In the genomic region with DNA sequence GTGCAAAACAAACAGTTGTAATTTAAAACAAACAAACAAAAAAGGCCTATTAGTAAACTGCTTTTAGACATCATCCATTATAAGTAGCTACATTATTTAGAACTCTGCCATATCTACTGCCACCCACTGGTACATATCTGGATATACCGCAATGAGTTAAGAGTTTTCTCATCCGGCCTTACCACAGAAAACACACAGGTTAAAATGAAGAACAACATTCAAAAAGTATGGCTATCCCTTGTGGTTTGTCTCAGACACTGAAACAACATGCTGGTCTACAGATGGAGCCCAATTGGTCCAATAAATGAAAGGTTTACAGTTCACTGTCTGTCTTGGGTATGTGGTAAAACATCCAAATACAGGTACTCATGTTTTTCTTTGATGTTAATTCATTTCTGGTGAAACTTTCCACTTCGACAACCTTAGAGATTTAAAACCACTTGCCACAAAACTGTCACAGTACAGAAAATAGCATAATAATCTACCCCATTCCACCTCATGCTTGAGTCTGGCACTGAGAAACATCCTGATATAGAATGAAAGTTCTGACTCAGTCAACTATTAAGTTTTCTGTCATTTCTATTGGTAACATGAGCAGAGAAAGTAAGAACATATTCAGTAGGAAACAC, we compare ENCODE assay signal across 8 cellular contexts.
A peak's percentile ranks its signal among the peaks of the same experiment; 100 is the strongest.
DNase-seq lines count a peak whose midpoint lies in the region; ATAC-seq, FAIRE-seq and TF ChIP-seq lines count a peak whose summit lies in the region.

No MANE protein-coding gene starts in this region.

- CTCF ChIA-PET in activated CD8-positive, alpha-beta T cell treated with anti-CD3 and anti-CD28 coated beads, Interleukin-2, amount 10 ng/mL, durations not matched to agents 7 days and 5 days (lab: Charles Lee), result interaction anchor here (0.7 to 1.5 kb wide), 4 partner anchors 28 to 589 kb away, joined by 3 to 4 read pairs (median 3); no protein-coding TSS in a partner anchor

- no peak overlapping the region for H3K4me3 Mint-ChIP-seq in activated CD8-positive, alpha-beta T cell treated with anti-CD3 and anti-CD28 coated beads, Interleukin-2, amount 10 ng/mL, durations not matched to agents 7 days and 5 days

- no peak overlapping the region for H3K4me2 ChIP-seq in hepatocyte

- H3K9me3 ChIP-seq in hepatocyte (ENCODE audit: low read depth), result no peaks in the 10 kb centered on the region
- H3K9me3 ChIP-seq in vagina, result no peaks in the 10 kb centered on the region

- no peak for TF ChIP-seq POLR2A in vagina (IDR thresholded peaks at IDR 0.05)

- WGBS in hepatocyte (ENCODE audit: low lambda C conversion rate, missing lambda C conversion rate), result 79% methylated on average over 3 of the region's 3 CpGs

- no peak overlapping the region for H3K4me3 ChIP-seq in hepatocyte
- no peak overlapping the region for H3K4me3 ChIP-seq in vagina

- H3K9me2 ChIP-seq in hepatocyte (replicated peaks; ENCODE audit: insufficient read depth), result no peaks in the 10 kb centered on the region

- H3K27me3 ChIP-seq in hepatocyte, result no peaks in the 10 kb centered on the region
- no peaks in the 10 kb centered on the region for H3K27me3 ChIP-seq in vagina

- H4K20me1 ChIP-seq in hepatocyte (ENCODE audit: insufficient read depth, poor library complexity, severe bottlenecking), result no peaks in the 10 kb centered on the region

- H3K27ac ChIP-seq in hepatocyte (no peak overlapping the region), vagina (no peak overlapping the region)

- H3K4me1 ChIP-seq in hepatocyte (ENCODE audit: insufficient read depth) (peaks cover 18% of the 10 kb centered on the region), vagina (peaks cover 12% of the 10 kb centered on the region)

- intact Hi-C loops in vagina (cut with DNase I), result no loop called here

- peak; percentile 40 for DNase-seq in AG08395 (ENCODE audit: low spot score)
- peak; percentile 53 to 76 for DNase-seq in Kasumi-1 (lab: John Stamatoyannopoulos, UW)
- DNase-seq in activated CD8-positive, alpha-beta T cell treated with anti-CD3 and anti-CD28 coated beads, Interleukin-2, amount 10 ng/mL, durations not matched to agents 7 days and 5 days, result peak; percentile 50
- peak; percentile 28 for DNase-seq in hepatocyte (ENCODE audit: low spot score)
- DNase-seq in vagina (ENCODE audit: extremely low spot score in 2 of 2), result no peak
- DNase-seq in activated effector memory CD4-positive, alpha-beta T cell treated with Interleukin-2 at 50 U/mL for 16 hours, result no peak

- no peaks in the 10 kb centered on the region for H3K79me2 ChIP-seq in hepatocyte

- POLR2A ChIA-PET in activated CD8-positive, alpha-beta T cell treated with anti-CD3 and anti-CD28 coated beads, Interleukin-2, amount 10 ng/mL, durations not matched to agents 7 days and 5 days (lab: Charles Lee), result no interaction called here

- H3K9me3 Mint-ChIP-seq in activated CD8-positive, alpha-beta T cell treated with anti-CD3 and anti-CD28 coated beads, Interleukin-2, amount 10 ng/mL, durations not matched to agents 7 days and 5 days (ENCODE audit: insufficient read depth), result peaks cover 15% of the 10 kb centered on the region

- no peaks in the 10 kb centered on the region for H3K36me3 ChIP-seq in hepatocyte (replicated peaks; ENCODE audit: insufficient read depth, low read depth)
- no peaks in the 10 kb centered on the region for H3K36me3 ChIP-seq in vagina

- peak; percentile 75 for FAIRE-seq in G401.6 (lab: Jason Lieb, UNC)

- H3K4me1 Mint-ChIP-seq in activated CD8-positive, alpha-beta T cell treated with anti-CD3 and anti-CD28 coated beads, Interleukin-2, amount 10 ng/mL, durations not matched to agents 7 days and 5 days (ENCODE audit: low read depth), result peaks cover 19% of the 10 kb centered on the region

- H3K27ac Mint-ChIP-seq in activated CD8-positive, alpha-beta T cell treated with anti-CD3 and anti-CD28 coated beads, Interleukin-2, amount 10 ng/mL, durations not matched to agents 7 days and 5 days, result peak overlapping the region; percentile 40

- H2AFZ ChIP-seq in hepatocyte, result no peak overlapping the region

- H3K36me3 Mint-ChIP-seq in activated CD8-positive, alpha-beta T cell treated with anti-CD3 and anti-CD28 coated beads, Interleukin-2, amount 10 ng/mL, durations not matched to agents 7 days and 5 days (ENCODE audit: low read depth), result peaks cover 4% of the 10 kb centered on the region

- H3K27me3 Mint-ChIP-seq in activated CD8-positive, alpha-beta T cell treated with anti-CD3 and anti-CD28 coated beads, Interleukin-2, amount 10 ng/mL, durations not matched to agents 7 days and 5 days (ENCODE audit: low read depth), result peaks cover 2% of the 10 kb centered on the region

- TF ChIP-seq CTCF in hepatocyte (IDR thresholded peaks at IDR 0.05; ENCODE audit: poor library complexity) (peak; percentile 60), vagina (IDR thresholded peaks at IDR 0.05) (peak in 2 of 3 experiments; percentile 23 to 47)

- peak; percentile 91 for ATAC-seq in GM21786 (IDR thresholded peaks at IDR 0.05; ENCODE audit: unreplicated experiment)
- ATAC-seq in activated CD8-positive, alpha-beta T cell treated with anti-CD3 and anti-CD28 coated beads, Interleukin-2, amount 10 ng/mL, durations not matched to agents 7 days and 5 days, result peak; percentile 93

Comparison
In these comparisons a context has a peak if more than half of its experiments do, and no peak if none do; other contexts are left out.
1. DNase-seq: peak in AG08395 (single experiment), Kasumi-1 (2 of 2), activated CD8-positive, alpha-beta T cell treated with anti-CD3 and anti-CD28 coated beads, Interleukin-2, amount 10 ng/mL, durations not matched to agents 7 days and 5 days (single experiment) and hepatocyte (single experiment); none in vagina (0 of 2) and activated effector memory CD4-positive, alpha-beta T cell treated with Interleukin-2 at 50 U/mL for 16 hours (single experiment).